ENCODE assay signal across 14 cellular contexts in genomic region chr3:66298591-66298990, GRCh38.
DNase-seq lines count a peak whose midpoint lies in the region; ATAC-seq, FAIRE-seq and TF ChIP-seq lines count a peak whose summit lies in the region.
"Had no signal": no experiment of that assay in that cellular context is flagged by ENCODE, and none has a peak within 500 bp of the region (broad histone marks: within the 10 kb centered on the region; RNA-seq: fewer than 3 reads in every experiment).

No MANE protein-coding gene starts in this region.

- DNase-seq in CD4-positive, alpha-beta memory T cell = peak in 3 of 5 donors; percentile 39 to 42 (median 41)
- DNase-seq in GM12891 (ENCODE audit: insufficient read length, low spot score) = no peak
- peak in 1 of 9 donors; percentile 10 for DNase-seq in naive thymus-derived CD4-positive, alpha-beta T cell
- no peak for DNase-seq in NOMO-1 (lab: John Stamatoyannopoulos, UW; ENCODE audit: unreplicated experiment in 2 of 2)
- no peak for DNase-seq in upper lobe of right lung
- no peak for DNase-seq in NCI-H2107 (lab: John Stamatoyannopoulos, UW)
- DNase-seq: activated CD8-positive, alpha-beta memory T cell treated with anti-CD3 and anti-CD28 coated beads for 24 hours; activated gamma-delta T cell treated with Interleukin-2 at 50 U/mL for 16 hours; DMS153; stimulated activated naive CD4-positive, alpha-beta T cell had no signal

- H3K27me3 Mint-ChIP-seq in CD4-positive, alpha-beta memory T cell = no peaks in the 10 kb centered on the region
- H3K27me3 Mint-ChIP-seq in activated T-helper 17 cell treated with anti-CD3 and anti-CD28 coated beads, Interleukin-2, amount 50 U/mL, for 72 hours = no peaks in the 10 kb centered on the region
- H3K27me3 Mint-ChIP-seq in naive thymus-derived CD4-positive, alpha-beta T cell = no peaks in the 10 kb centered on the region

- no peaks in the 10 kb centered on the region for H3K36me3 ChIP-seq in CD4-positive, alpha-beta memory T cell (ENCODE audit: insufficient read depth, low read length)
- no peaks in the 10 kb centered on the region for H3K36me3 ChIP-seq in naive thymus-derived CD4-positive, alpha-beta T cell (ENCODE audit: control insufficient read depth in 2 of 3, insufficient read depth in 3 of 3, low read length in 3 of 3)
- no peaks in the 10 kb centered on the region for H3K36me3 ChIP-seq in upper lobe of right lung

- peaks cover 66% of the 10 kb centered on the region for H3K4me1 ChIP-seq in CD4-positive, alpha-beta memory T cell (ENCODE audit: insufficient read depth, low read length)
- H3K4me1 ChIP-seq in naive thymus-derived CD4-positive, alpha-beta T cell (ENCODE audit: control insufficient read depth in 2 of 2, insufficient read depth in 2 of 2, low read length in 2 of 2) = peaks cover 44 to 57% of the 10 kb centered on the region in 2 donors
- H3K4me1 ChIP-seq in upper lobe of right lung = peaks cover 17% of the 10 kb centered on the region

- ATAC-seq in activated T-helper 17 cell treated with anti-CD3 and anti-CD28 coated beads, Interleukin-2, amount 50 U/mL, for 72 hours (replicated peaks) = no peak
- no peak for ATAC-seq in naive thymus-derived CD4-positive, alpha-beta T cell
- ATAC-seq in GM21447 (IDR thresholded peaks at IDR 0.05; ENCODE audit: unreplicated experiment) (no peak), upper lobe of right lung (no peak)

- no peak for TF ChIP-seq POLR2A in GM12891 (IDR thresholded peaks at IDR 0.05; ENCODE audit: low read depth, low read length)

- no peaks in the 10 kb centered on the region for H3K9me3 ChIP-seq in CD4-positive, alpha-beta memory T cell (ENCODE audit: control insufficient read depth in 1 of 2, low read length in 2 of 2)
- H3K9me3 ChIP-seq in naive thymus-derived CD4-positive, alpha-beta T cell (ENCODE audit: control insufficient read depth in 2 of 3, low read length in 3 of 3) = no peaks in the 10 kb centered on the region
- no peaks in the 10 kb centered on the region for H3K9me3 ChIP-seq in upper lobe of right lung

- TF ChIP-seq CTCF in upper lobe of right lung (IDR thresholded peaks at IDR 0.05) = no peak

- H3K27ac Mint-ChIP-seq in CD4-positive, alpha-beta memory T cell = peak overlapping the region; percentile 77 to 95 (median 88)
- H3K27ac Mint-ChIP-seq in activated T-helper 17 cell treated with anti-CD3 and anti-CD28 coated beads, Interleukin-2, amount 50 U/mL, for 72 hours = peak overlapping the region; percentile 90
- peak overlapping the region in 8 of 9 donors; percentile 0 to 71 (median 18) for H3K27ac Mint-ChIP-seq in naive thymus-derived CD4-positive, alpha-beta T cell

- H3K27me3 ChIP-seq in CD4-positive, alpha-beta memory T cell (ENCODE audit: insufficient read depth, low read length) = no peaks in the 10 kb centered on the region
- H3K27me3 ChIP-seq in naive thymus-derived CD4-positive, alpha-beta T cell (ENCODE audit: control insufficient read depth in 2 of 2, insufficient read depth in 2 of 2, low read length in 2 of 2) = no peaks in the 10 kb centered on the region
- H3K27me3 ChIP-seq in upper lobe of right lung = no peaks in the 10 kb centered on the region
- H3K27me3 ChIP-seq: dorsolateral prefrontal cortex had no signal

- H3K4me1 Mint-ChIP-seq in CD4-positive, alpha-beta memory T cell = peaks cover 32 to 44% (median 38%) of the 10 kb centered on the region in 4 donors
- H3K4me1 Mint-ChIP-seq in activated T-helper 17 cell treated with anti-CD3 and anti-CD28 coated beads, Interleukin-2, amount 50 U/mL, for 72 hours = peaks cover 39% of the 10 kb centered on the region
- peaks cover 34 to 72% (median 65%) of the 10 kb centered on the region in 7 donors for H3K4me1 Mint-ChIP-seq in naive thymus-derived CD4-positive, alpha-beta T cell

- FAIRE-seq in GM12891 (lab: Jason Lieb, UNC) = peak; percentile 79

- POLR2A ChIA-PET in CD4-positive, alpha-beta memory T cell (lab: Charles Lee; ENCODE audit: partially characterized antibody) = interaction anchor here (0.6 to 2.9 kb wide), 9 partner anchors 9 to 199 kb away, joined by 3 to 21 read pairs (median 6); no protein-coding TSS in a partner anchor
- POLR2A ChIA-PET in naive thymus-derived CD4-positive, alpha-beta T cell (lab: Charles Lee) = interaction anchor here (0.6 kb wide), 1 partner anchor 188 kb away, joined by 3 read pairs; no protein-coding TSS in a partner anchor

- H3K4me3 Mint-ChIP-seq in CD4-positive, alpha-beta memory T cell = peak overlapping the region in 7 of 8 donors; percentile 4 to 68 (median 43)
- peak overlapping the region; percentile 63 for H3K4me3 Mint-ChIP-seq in activated T-helper 17 cell treated with anti-CD3 and anti-CD28 coated beads, Interleukin-2, amount 50 U/mL, for 72 hours
- H3K4me3 Mint-ChIP-seq in naive thymus-derived CD4-positive, alpha-beta T cell = peak overlapping the region in 1 of 10 donors; percentile 12

- H3K4me3 ChIP-seq in CD4-positive, alpha-beta memory T cell (ENCODE audit: low read length in 2 of 2) = no peak overlapping the region
- H3K4me3 ChIP-seq in naive thymus-derived CD4-positive, alpha-beta T cell (ENCODE audit: low read length) = no peak overlapping the region
- H3K4me3 ChIP-seq in upper lobe of right lung = no peak overlapping the region

- H3K27ac ChIP-seq in CD4-positive, alpha-beta memory T cell (ENCODE audit: low read depth, low read length) = no peak overlapping the region
- no peak overlapping the region for H3K27ac ChIP-seq in naive thymus-derived CD4-positive, alpha-beta T cell (ENCODE audit: low read depth, low read length)
- H3K27ac ChIP-seq in upper lobe of right lung = no peak overlapping the region
- H3K27ac ChIP-seq: RWPE1 had no signal

- H3K36me3 Mint-ChIP-seq in CD4-positive, alpha-beta memory T cell = peaks cover 4 to 12% of the 10 kb centered on the region in 2 donors
- peaks cover 14% of the 10 kb centered on the region for H3K36me3 Mint-ChIP-seq in activated T-helper 17 cell treated with anti-CD3 and anti-CD28 coated beads, Interleukin-2, amount 50 U/mL, for 72 hours (ENCODE audit: low read depth)
- H3K36me3 Mint-ChIP-seq in naive thymus-derived CD4-positive, alpha-beta T cell = peaks cover 0 to 18% (median 11%) of the 10 kb centered on the region in 5 donors

- intact Hi-C loops in CD4-positive, alpha-beta memory T cell (cut with micrococcal nuclease) = no loop called here
- intact Hi-C loops in naive thymus-derived CD4-positive, alpha-beta T cell (cut with micrococcal nuclease) = no loop called here
- intact Hi-C loops in upper lobe of right lung (cut with DNase I) = no loop called here

- CTCF ChIA-PET in CD4-positive, alpha-beta memory T cell (lab: Charles Lee; ENCODE audit: partially characterized antibody) = interaction anchor here (0.9 to 3.9 kb wide), 9 partner anchors 13 to 110 kb away, joined by 3 to 32 read pairs (median 4); no protein-coding TSS in a partner anchor
- CTCF ChIA-PET in naive thymus-derived CD4-positive, alpha-beta T cell (lab: Charles Lee) = no interaction called here

- peaks cover 0 to 3% (median 0%) of the 10 kb centered on the region in 8 donors for H3K9me3 Mint-ChIP-seq in CD4-positive, alpha-beta memory T cell
- no peaks in the 10 kb centered on the region for H3K9me3 Mint-ChIP-seq in activated T-helper 17 cell treated with anti-CD3 and anti-CD28 coated beads, Interleukin-2, amount 50 U/mL, for 72 hours
- peaks cover 0 to 8% (median 0%) of the 10 kb centered on the region in 11 donors for H3K9me3 Mint-ChIP-seq in naive thymus-derived CD4-positive, alpha-beta T cell

TF ChIP-seq in GM12891, 5 proteins besides CTCF, POLR2A, EP300 and RAD21:
- TF ChIP-seq PAX5 (IDR thresholded peaks at IDR 0.05; ENCODE audit: insufficient read depth, low read length, severe bottlenecking) = no peak
TF ChIP-seq in GM12891: peak in this region for 0.

Comparison
In these comparisons a context has a peak if more than half of its experiments do, and no peak if none do; other contexts are left out.
1. DNase-seq: peak in CD4-positive, alpha-beta memory T cell (3 of 5); none in GM12891 (single experiment), NOMO-1 (0 of 2), upper lobe of right lung (single experiment) and NCI-H2107 (single experiment).
2. H3K27ac Mint-ChIP-seq: peak in every context shown above with its lines; median percentile 90 in activated T-helper 17 cell treated with anti-CD3 and anti-CD28 coated beads, Interleukin-2, amount 50 U/mL, for 72 hours; 88 in CD4-positive, alpha-beta memory T cell; 18 in naive thymus-derived CD4-positive, alpha-beta T cell.